ENCODE assay signal across 8 cellular contexts in genomic region chr1:25858906-25859789, GRCh38. TPM values are rescaled to one million over a fixed set of nuclear protein-coding genes. Genes with fewer than 3 reads are reported as not detected.
DNase-seq lines count a peak whose midpoint lies in the region; ATAC-seq and TF ChIP-seq lines count a peak whose summit lies in the region.

TSS of gene AUNIP (minus strand) at chr1:25859457. CDS start at chr1:25859357, 100 bp downstream.

- no peaks in the 10 kb centered on the region for H3K27me3 Mint-ChIP-seq in CD4-positive, alpha-beta T cell
- H3K27me3 Mint-ChIP-seq in endothelial cell (ENCODE audit: unreplicated experiment) = peaks cover 8% of the 10 kb centered on the region

- peak; percentile 99 for ATAC-seq in CD4-positive, alpha-beta T cell (ENCODE audit: poor library complexity)
- peak; percentile 85 for ATAC-seq in GM19455 (IDR thresholded peaks at IDR 0.05; ENCODE audit: unreplicated experiment)

- H3K36me3 Mint-ChIP-seq in CD4-positive, alpha-beta T cell (ENCODE audit: low read depth) = no peaks in the 10 kb centered on the region
- peaks cover 16% of the 10 kb centered on the region for H3K36me3 Mint-ChIP-seq in endothelial cell (ENCODE audit: low read depth, unreplicated experiment)

- POLR2A ChIA-PET in CD4-positive, alpha-beta T cell (lab: Charles Lee) = interaction anchor here (0.6 to 1.7 kb wide), 4 partner anchors 14 to 40 kb away, joined by 3 to 11 read pairs (median 6); partner anchors contain the start of genes MTFR1L and PAQR7

- no peaks in the 10 kb centered on the region for H3K9me3 Mint-ChIP-seq in CD4-positive, alpha-beta T cell
- H3K9me3 Mint-ChIP-seq in endothelial cell (ENCODE audit: unreplicated experiment) = no peaks in the 10 kb centered on the region

- H3K4me1 Mint-ChIP-seq in CD4-positive, alpha-beta T cell (ENCODE audit: low read depth) = peaks cover 20% of the 10 kb centered on the region
- H3K4me1 Mint-ChIP-seq in endothelial cell (ENCODE audit: unreplicated experiment) = peaks cover 15% of the 10 kb centered on the region

- intact Hi-C loops in CD4-positive, alpha-beta T cell (cut with DNase I, micrococcal nuclease) = loop anchor here in 1 of 2 experiments (2.0 to 10.0 kb wide), 4 partner anchors 33 to 1214 kb away; partner anchors contain the start of gene SRRM1

- H3K27ac ChIP-seq in CD4-positive, alpha-beta T cell (ENCODE audit: low read depth, low read length) = peak within 1 kb of the TSS; percentile 58

- peak within 1 kb of the TSS; percentile 87 for H3K27ac Mint-ChIP-seq in CD4-positive, alpha-beta T cell
- H3K27ac Mint-ChIP-seq in endothelial cell (ENCODE audit: unreplicated experiment) = peak within 1 kb of the TSS; percentile 90

- TF ChIP-seq CTCF in CD4-positive, alpha-beta T cell (IDR thresholded peaks at IDR 0.05) = no peak
- no peak for TF ChIP-seq CTCF in endothelial cell (IDR thresholded peaks at IDR 0.05; ENCODE audit: unreplicated experiment)

- no peaks in the 10 kb centered on the region for H3K9me3 ChIP-seq in CD4-positive, alpha-beta T cell (ENCODE audit: control insufficient read depth, low read length)

- peak within 1 kb of the TSS; percentile 86 for H3K4me3 Mint-ChIP-seq in CD4-positive, alpha-beta T cell
- peak within 1 kb of the TSS; percentile 94 for H3K4me3 Mint-ChIP-seq in endothelial cell (ENCODE audit: unreplicated experiment)

- DNase-seq in CD4-positive, alpha-beta T cell = peak; percentile 78 to 88 (median 84)
- peak; percentile 57 for DNase-seq in HS-5 (ENCODE audit: low read depth)
- peak; percentile 87 for DNase-seq in NOMO-1 treated with DMSO at 0.1 percent for 48 hours (lab: John Stamatoyannopoulos, UW; ENCODE audit: unreplicated experiment)
- peak; percentile 69 for DNase-seq in activated CD8-positive, alpha-beta memory T cell treated with anti-CD3 and anti-CD28 coated beads, Interleukin-2, amount 50 U/mL, for 1 hour (ENCODE audit: extremely low read depth)
- peak; percentile 91 for DNase-seq in endothelial cell (ENCODE audit: low spot score)
- peak; percentile 72 for DNase-seq in midbrain (lab: John Stamatoyannopoulos, UW)
- DNase-seq in stimulated activated CD8-positive, alpha-beta memory T cell treated with anti-CD3 and anti-CD28 coated beads, Interleukin-15, amount 100 ng/mL, for 4 hours (ENCODE audit: low read depth in 2 of 2) = peak; percentile 79 to 80

- CTCF ChIA-PET in CD4-positive, alpha-beta T cell (lab: Charles Lee) = interaction anchor here (1.5 kb wide), 1 partner anchor 36 kb away, joined by 3 read pairs; no protein-coding TSS in a partner anchor

- H3K27me3 ChIP-seq in CD4-positive, alpha-beta T cell (ENCODE audit: control insufficient read depth, insufficient read depth, low read length) = no peaks in the 10 kb centered on the region

RNA-seq across cellular contexts. Expression of gene AUNIP, which starts in this region (rescaled TPM):
- not detected for total RNA-seq in CD4-positive, alpha-beta T cell
- 3.3 TPM for total RNA-seq in endothelial cell (ENCODE audit: unreplicated experiment)

Comparison
In these comparisons a context has a peak if more than half of its experiments do, and no peak if none do; other contexts are left out.
1. Peak in every context shown above with its lines: DNase-seq, ATAC-seq and H3K27ac ChIP-seq.
2. Peak in DNase-seq, ATAC-seq and H3K27ac ChIP-seq in CD4-positive, alpha-beta T cell; RNA of the gene not detected or under 1 TPM.